Comparison of ENCODE assay signal across 15 cellular contexts in genomic region chr10:77796311-77796915, GRCh38.
DNase-seq lines count a peak whose midpoint lies in the region; ATAC-seq and TF ChIP-seq lines count a peak whose summit lies in the region.
"Had no signal": no experiment of that assay in that cellular context is flagged by ENCODE, and none has a peak within 500 bp of the region (broad histone marks: within the 10 kb centered on the region; RNA-seq: fewer than 3 reads in every experiment).

No MANE protein-coding gene starts in this region.

- H3K27ac Mint-ChIP-seq in WTC11 = peak overlapping the region; percentile 39; the same call in 1 of the 2 replicates
- no peak overlapping the region for H3K27ac Mint-ChIP-seq in activated naive CD4-positive, alpha-beta T cell treated with anti-CD3 and anti-CD28 coated beads for 36 hours
- H3K27ac Mint-ChIP-seq: CD14-positive monocyte had no signal

- no peak overlapping the region for H3K4me3 Mint-ChIP-seq in WTC11
- no peak overlapping the region for H3K4me3 Mint-ChIP-seq in activated naive CD4-positive, alpha-beta T cell treated with anti-CD3 and anti-CD28 coated beads for 36 hours
- H3K4me3 Mint-ChIP-seq: CD14-positive monocyte; CD4-positive, alpha-beta memory T cell had no signal

- CTCF ChIA-PET in WTC11 (lab: Charles Lee) = no interaction called here
- CTCF ChIA-PET in activated naive CD4-positive, alpha-beta T cell treated with anti-CD3 and anti-CD28 coated beads for 36 hours (lab: Charles Lee) = no interaction called here

- peaks cover 6% of the 10 kb centered on the region for H3K4me1 Mint-ChIP-seq in WTC11
- H3K4me1 Mint-ChIP-seq in activated naive CD4-positive, alpha-beta T cell treated with anti-CD3 and anti-CD28 coated beads for 36 hours (ENCODE audit: low read depth) = peaks cover 5% of the 10 kb centered on the region
- H3K4me1 Mint-ChIP-seq: CD14-positive monocyte had no signal

- TF ChIP-seq CTCF in WTC11 (IDR thresholded peaks at IDR 0.05) (no peak), omental fat pad (IDR thresholded peaks at IDR 0.05) (no peak)

- no peaks in the 10 kb centered on the region for H3K27me3 Mint-ChIP-seq in WTC11 (ENCODE audit: low read depth)
- no peaks in the 10 kb centered on the region for H3K27me3 Mint-ChIP-seq in activated naive CD4-positive, alpha-beta T cell treated with anti-CD3 and anti-CD28 coated beads for 36 hours (ENCODE audit: low read depth)
- H3K27me3 Mint-ChIP-seq: CD4-positive, alpha-beta memory T cell had no signal

- H3K9me3 Mint-ChIP-seq in WTC11 = no peaks in the 10 kb centered on the region
- H3K9me3 Mint-ChIP-seq in activated naive CD4-positive, alpha-beta T cell treated with anti-CD3 and anti-CD28 coated beads for 36 hours = no peaks in the 10 kb centered on the region
- H3K9me3 Mint-ChIP-seq: CD14-positive monocyte had no signal

- peak; percentile 47 for DNase-seq in activated effector memory CD4-positive, alpha-beta T cell treated with anti-CD3 and anti-CD28 coated beads, Interleukin-2, amount 50 U/mL, for 16 hours
- DNase-seq in activated effector memory CD4-positive, alpha-beta T cell treated with Interleukin-2 at 50 U/mL for 16 hours = no peak
- DNase-seq in WTC11 (ENCODE audit: low spot score) = no peak
- peak; percentile 74 for DNase-seq in posterior vena cava (ENCODE audit: low spot score)
- no peak for DNase-seq in activated naive CD4-positive, alpha-beta T cell treated with anti-CD3 and anti-CD28 coated beads for 36 hours
- DNase-seq in omental fat pad (ENCODE audit: low spot score) = no peak
- DNase-seq: 8988T; CD4-positive, alpha-beta memory T cell; DMS153; DMS79 treated with DMSO at 0.1 percent for 48 hours; GM23248; H7 had no signal

- H3K36me3 Mint-ChIP-seq in WTC11 = peaks cover 57% of the 10 kb centered on the region
- H3K36me3 Mint-ChIP-seq in activated naive CD4-positive, alpha-beta T cell treated with anti-CD3 and anti-CD28 coated beads for 36 hours (ENCODE audit: low read depth) = no peaks in the 10 kb centered on the region
- H3K36me3 Mint-ChIP-seq: CD14-positive monocyte; CD4-positive, alpha-beta memory T cell had no signal

- POLR2A ChIA-PET in WTC11 (lab: Charles Lee) = no interaction called here

- intact Hi-C loops in posterior vena cava (cut with DNase I) = no loop called here
- intact Hi-C loops in activated naive CD4-positive, alpha-beta T cell treated with anti-CD3 and anti-CD28 coated beads for 36 hours (cut with micrococcal nuclease) = no loop called here

- ATAC-seq in WTC11 (no peak), omental fat pad (ENCODE audit: low FRiP score) (no peak), HG03354 (IDR thresholded peaks at IDR 0.05; ENCODE audit: poor library complexity, severe bottlenecking, unreplicated experiment) (no peak)
- ATAC-seq: GM12878 had no signal

TF ChIP-seq in WTC11, 78 proteins besides CTCF, POLR2A, EP300 and RAD21:
- TF ChIP-seq ZNF121 (CRISPR knock-in tag; IDR thresholded peaks at IDR 0.05) (no peak), FOXJ3 (CRISPR knock-in tag; IDR thresholded peaks at IDR 0.05; ENCODE audit: borderline replicate concordance) (no peak)

Comparison
In these comparisons a context has a peak if more than half of its experiments do, and no peak if none do; other contexts are left out.
1. DNase-seq: peak in activated effector memory CD4-positive, alpha-beta T cell treated with anti-CD3 and anti-CD28 coated beads, Interleukin-2, amount 50 U/mL, for 16 hours (single experiment) and posterior vena cava (single experiment); none in activated effector memory CD4-positive, alpha-beta T cell treated with Interleukin-2 at 50 U/mL for 16 hours (single experiment), WTC11 (single experiment), activated naive CD4-positive, alpha-beta T cell treated with anti-CD3 and anti-CD28 coated beads for 36 hours (single experiment) and omental fat pad (single experiment).